Comparison of ENCODE assay signal across 22 cellular contexts in genomic region chr3:102687851-102688555, GRCh38.
A peak's percentile ranks its signal among the peaks of the same experiment; 100 is the strongest.
DNase-seq lines count a peak whose midpoint lies in the region; ATAC-seq, FAIRE-seq and TF ChIP-seq lines count a peak whose summit lies in the region.
"Had no signal": no experiment of that assay in that cellular context is flagged by ENCODE, and none has a peak within 500 bp of the region (broad histone marks: within the 10 kb centered on the region; RNA-seq: fewer than 3 reads in every experiment).

No MANE protein-coding gene starts in this region.

- H3K9me3 ChIP-seq in HUES64 (ENCODE audit: insufficient read depth, low read depth, low read length) (peaks cover 12% of the 10 kb centered on the region), H1 (ENCODE audit: insufficient read depth in 2 of 2, low read depth in 1 of 2, low read length in 1 of 2) (0 out of 4 replicates have a peak, but pooled peaks cover 0 to 2% of the 10 kb centered on the region in 2 experiments), neural cell (ENCODE audit: low read length) (no peaks in the 10 kb centered on the region)

- peaks cover 24% of the 10 kb centered on the region for H3K4me1 Mint-ChIP-seq in GM23338
- H3K4me1 Mint-ChIP-seq: T-cell had no signal

- POLR2A ChIA-PET in H1 (lab: Charles Lee; ENCODE audit: partially characterized antibody) = no interaction called here

- H3K9me2 ChIP-seq in GM23338 (ENCODE audit: insufficient read depth) (peaks cover 1% of the 10 kb centered on the region), neural cell (ENCODE audit: insufficient read depth, low read length) (no peaks in the 10 kb centered on the region)

- 0 out of 2 replicates have a peak overlapping the region, but pooled peaks have one; percentile 51 for H2BK12ac ChIP-seq in H1 (ENCODE audit: low read depth, low read length)

- H3F3A ChIP-seq in GM23338 (replicated peaks; ENCODE audit: low read depth) (peaks cover 5% of the 10 kb centered on the region; the same call in 1 of the 2 replicates), neural cell (ENCODE audit: insufficient read depth, low read length, poor library complexity, severe bottlenecking) (no peaks in the 10 kb centered on the region)

- H2AFZ ChIP-seq in GM23338 (no peak overlapping the region), H1 (ENCODE audit: low read length) (no peak overlapping the region), neural cell (ENCODE audit: low read depth, low read length) (no peak overlapping the region)

- H3K79me1 ChIP-seq in H1 (ENCODE audit: low read depth, low read length) = no peaks in the 10 kb centered on the region

- peak; percentile 88 for ATAC-seq in GM23338
- ATAC-seq: K562, PC-3, SK-N-SH treated with all-trans-retinoic acid at 6 μM for 48 hours, T-cell had no signal

- H3K4me3 ChIP-seq in GM23338 (no peak overlapping the region), HUES64 (ENCODE audit: low read length) (no peak overlapping the region), H1 (ENCODE audit: extremely low read depth in 1 of 4, insufficient read depth in 2 of 4, low read depth in 3 of 4, low read length in 4 of 4) (peak overlapping the region in 1 of 4 experiments; percentile 17; a peak in 1 of 8 replicates), neural cell (ENCODE audit: low read length) (peak overlapping the region; percentile 3)
- H3K4me3 ChIP-seq: K562 had no signal

- no peak overlapping the region for H3K4me3 Mint-ChIP-seq in GM23338
- H3K4me3 Mint-ChIP-seq: T-cell had no signal

- H3K4me1 ChIP-seq in GM23338 (ENCODE audit: insufficient read depth) (peaks cover 16% of the 10 kb centered on the region), HUES64 (ENCODE audit: insufficient read depth, low read length) (peaks cover 16% of the 10 kb centered on the region), H1 (replicated peaks in 1 of 4; ENCODE audit: control insufficient read depth in 3 of 4, insufficient read depth in 4 of 4, low read length in 3 of 4) (peaks cover 0 to 11% (median 3%) of the 10 kb centered on the region in 4 experiments; a peak in 1 of 7 replicates)

- no peak overlapping the region for H3K9ac ChIP-seq in HUES64 (ENCODE audit: low read depth, low read length)
- H3K9ac ChIP-seq in H1 (replicated peaks in 1 of 4; ENCODE audit: extremely low read depth in 1 of 4, low read depth in 3 of 4, low read length in 3 of 4) = no peak overlapping the region
- peak overlapping the region; percentile 21 for H3K9ac ChIP-seq in neural cell (ENCODE audit: low read length)

- no peak for TF ChIP-seq POLR2A in H1 (IDR thresholded peaks at IDR 0.05; ENCODE audit: control extremely low read depth in 1 of 2, low read depth in 2 of 2, low read length in 2 of 2)

- peak overlapping the region; percentile 23; the same call in 1 of the 2 replicates for H3K27ac Mint-ChIP-seq in GM23338
- H3K27ac Mint-ChIP-seq: T-cell had no signal

- H4K20me1 ChIP-seq in GM23338 (replicated peaks; ENCODE audit: insufficient read depth) = no peaks in the 10 kb centered on the region
- H4K20me1 ChIP-seq in H1 (replicated peaks in 1 of 2; ENCODE audit: control insufficient read depth in 1 of 2, insufficient read depth in 2 of 2, low read length in 2 of 2) = no peaks in the 10 kb centered on the region
- H4K20me1 ChIP-seq in neural cell (ENCODE audit: insufficient read depth) = no peaks in the 10 kb centered on the region

- peak; percentile 53 for DNase-seq in GM23338 (ENCODE audit: low spot score)
- DNase-seq in H1 (ENCODE audit: low read depth in 1 of 2, low spot score in 2 of 2) = peak in 1 of 2 experiments; percentile 54
- no peak for DNase-seq in activated gamma-delta T cell treated with Interleukin-2 at 50 U/mL for 16 hours
- DNase-seq in activated naive CD4-positive, alpha-beta T cell (lab: John Stamatoyannopoulos, UW) = no peak
- DNase-seq in HCEC 1CT = no peak
- DNase-seq: ACHN, C1 segment of cervical spinal cord, DMS79, NCI-H1105 treated with DMSO at 0.1 percent for 48 hours, NCI-H2029, NCI-H510A treated with DMSO at 0.1 percent for 48 hours, NCI-H82, PC-3, RPMI8226, SIG-M5, T-cell had no signal

- H4K91ac ChIP-seq in H1 (replicated peaks; ENCODE audit: insufficient read length, low read length) = peak overlapping the region; percentile 67

- H3K27me3 ChIP-seq in GM23338 (ENCODE audit: insufficient read depth) (no peaks in the 10 kb centered on the region), HUES64 (ENCODE audit: insufficient read depth, low read length) (no peaks in the 10 kb centered on the region), H1 (replicated peaks in 1 of 4; ENCODE audit: control insufficient read depth in 3 of 4, extremely low read depth in 1 of 4, insufficient read depth in 3 of 4, low read length in 3 of 4) (peaks cover 0 to 1% (median 0%) of the 10 kb centered on the region in 4 experiments; a peak in 1 of 7 replicates), neural cell (ENCODE audit: insufficient read depth, low read depth, low read length) (no peaks in the 10 kb centered on the region)

- H3K18ac ChIP-seq in H1 (ENCODE audit: extremely low read depth, low read length) = no peak overlapping the region

- peak overlapping the region; percentile 67; the same call in 1 of the 2 replicates for H2BK5ac ChIP-seq in H1 (ENCODE audit: low read depth, low read length)

- peak overlapping the region; percentile 35 for H2BK120ac ChIP-seq in H1 (replicated peaks; ENCODE audit: low read depth, low read length)

- peaks cover 25% of the 10 kb centered on the region for H3K9me3 Mint-ChIP-seq in GM23338
- H3K9me3 Mint-ChIP-seq: T-cell had no signal

- CTCF ChIA-PET in H1 (lab: Charles Lee; ENCODE audit: partially characterized antibody) = no interaction called here

- TF ChIP-seq EP300 in H1 (IDR thresholded peaks at IDR 0.05; ENCODE audit: borderline replicate concordance in 1 of 2, low read depth in 2 of 2, low read length in 2 of 2) (peak in 1 of 2 experiments; percentile 5; a peak in 1 of 3 replicates), neural cell (conservative IDR thresholded peaks at IDR 0.05; ENCODE audit: poor library complexity, severe bottlenecking) (no peak)

- H2AK5ac ChIP-seq in H1 (ENCODE audit: low read depth, low read length) = no peak overlapping the region

- H3K36me3 ChIP-seq in GM23338 (ENCODE audit: insufficient read depth) = peaks cover 4% of the 10 kb centered on the region; the same call in 1 of the 2 replicates
- no peaks in the 10 kb centered on the region for H3K36me3 ChIP-seq in HUES64 (ENCODE audit: insufficient read depth, low read length)
- peaks cover 0 to 3% (median 0%) of the 10 kb centered on the region in 4 experiments; a peak in 1 of 8 replicates for H3K36me3 ChIP-seq in H1 (ENCODE audit: control insufficient read depth in 2 of 4, insufficient read depth in 4 of 4, low read length in 3 of 4)
- H3K36me3 ChIP-seq in neural cell (ENCODE audit: insufficient read depth, low read length) = no peaks in the 10 kb centered on the region

- H3K27ac ChIP-seq in GM23338 (ENCODE audit: low read depth) = peak overlapping the region; percentile 73; the same call in 1 of the 2 replicates
- H3K27ac ChIP-seq in HUES64 (ENCODE audit: low read depth, low read length) = peak overlapping the region; percentile 80; the same call in 1 of the 2 replicates
- H3K27ac ChIP-seq in H1 (ENCODE audit: low read depth, low read length) = peak overlapping the region; percentile 50; the same call in 1 of the 2 replicates
- H3K27ac ChIP-seq in neural cell (ENCODE audit: low read length) = peak overlapping the region; percentile 81

- no peak for TF ChIP-seq CTCF in GM23338 (conservative IDR thresholded peaks at IDR 0.05; ENCODE audit: low read depth in 2 of 2)
- no peak for TF ChIP-seq CTCF in H1 (IDR thresholded peaks at IDR 0.05; ENCODE audit: control extremely low read depth in 1 of 3, insufficient read depth in 1 of 3, low read depth in 1 of 3, low read length in 3 of 3)
- no peak for TF ChIP-seq CTCF in neural cell (IDR thresholded peaks at IDR 0.05; ENCODE audit: poor library complexity, severe bottlenecking)

- H3K14ac ChIP-seq in H1 (ENCODE audit: insufficient read length) = no peak overlapping the region

- H3K79me2 ChIP-seq in GM23338 (replicated peaks; ENCODE audit: insufficient read depth) = no peaks in the 10 kb centered on the region
- no peaks in the 10 kb centered on the region for H3K79me2 ChIP-seq in H1 (ENCODE audit: control insufficient read depth in 1 of 2, insufficient read depth in 2 of 2, low read length in 2 of 2)
- H3K79me2 ChIP-seq in neural cell (replicated peaks; ENCODE audit: insufficient read depth, low read length) = no peaks in the 10 kb centered on the region

- H3K36me3 Mint-ChIP-seq in GM23338 (ENCODE audit: low read depth) = peaks cover 30% of the 10 kb centered on the region
- H3K36me3 Mint-ChIP-seq: T-cell had no signal

- peak; percentile 68 for FAIRE-seq in H1 (lab: Jason Lieb, UNC)
- FAIRE-seq: H54, HTR-8/SVneo, K562 had no signal

- no peak overlapping the region for H2BK15ac ChIP-seq in H1 (ENCODE audit: low read length)

- peak overlapping the region; percentile 33 for H3K4me2 ChIP-seq in GM23338
- H3K4me2 ChIP-seq in H1 (ENCODE audit: insufficient read depth in 1 of 2, low read depth in 2 of 2, low read length in 2 of 2) = peak overlapping the region; percentile 42 to 48; a peak in 2 of 4 replicates
- peak overlapping the region; percentile 20 for H3K4me2 ChIP-seq in neural cell (ENCODE audit: low read length)

- 25% methylated on average over 4 of the region's 4 CpGs for WGBS in HUES64
- 13% methylated on average over 4 of the region's 4 CpGs; no CpG with 5 or more reads in 1 of the 2 experiments for WGBS in H1 (ENCODE audit: extremely low coverage in 1 of 2, insufficient coverage in 1 of 2, insufficient read length in 1 of 2, insufficient replicate concordance in 2 of 2, low coverage in 1 of 2, low lambda C conversion rate in 2 of 2, missing lambda C conversion rate in 1 of 2), 2 experiments

- no peak overlapping the region for H3K23ac ChIP-seq in H1 (ENCODE audit: insufficient read length)

- H2BK20ac ChIP-seq in H1 (ENCODE audit: low read length) = no peak overlapping the region

- peak overlapping the region; percentile 74 for H4K5ac ChIP-seq in H1 (ENCODE audit: insufficient read length, low read depth, low read length)

- TF ChIP-seq RAD21 in H1 (IDR thresholded peaks at IDR 0.05 in 1 of 2, conservative IDR thresholded peaks at IDR 0.05 in 1 of 2; ENCODE audit: low read depth in 2 of 2, low read length in 2 of 2) (no peak), neural cell (conservative IDR thresholded peaks at IDR 0.05) (peak; percentile 23)

- no peak overlapping the region for H3K56ac ChIP-seq in H1 (replicated peaks; ENCODE audit: insufficient read length, low read depth, low read length)

- no peaks in the 10 kb centered on the region for H3K23me2 ChIP-seq in H1 (ENCODE audit: low read depth, low read length)

- H3K27me3 Mint-ChIP-seq in GM23338 (ENCODE audit: insufficient read depth, low read depth, poor library complexity) = peaks cover 3% of the 10 kb centered on the region

- no peak overlapping the region for H4K8ac ChIP-seq in H1 (ENCODE audit: extremely low read depth, insufficient read depth, low read length)

- H3K4ac ChIP-seq in H1 (replicated peaks; ENCODE audit: insufficient read length, low read depth, low read length) = no peak overlapping the region

TF ChIP-seq in H1, 55 proteins besides CTCF, POLR2A, EP300 and RAD21 (continues in another document):
- peak; percentile 6 to 36 for TF ChIP-seq BCL11A (IDR thresholded peaks at IDR 0.05; ENCODE audit: low read depth in 2 of 2, low read length in 2 of 2)

TF ChIP-seq in neural cell, 6 proteins besides CTCF, POLR2A, EP300 and RAD21 (continues in another document):
- TF ChIP-seq SMC3 (conservative IDR thresholded peaks at IDR 0.05; ENCODE audit: poor library complexity) (no peak), TAF1 (IDR thresholded peaks at IDR 0.05; ENCODE audit: low read depth) (no peak)
